ENCODE assay signal across 10 cellular contexts in the genomic region with DNA sequence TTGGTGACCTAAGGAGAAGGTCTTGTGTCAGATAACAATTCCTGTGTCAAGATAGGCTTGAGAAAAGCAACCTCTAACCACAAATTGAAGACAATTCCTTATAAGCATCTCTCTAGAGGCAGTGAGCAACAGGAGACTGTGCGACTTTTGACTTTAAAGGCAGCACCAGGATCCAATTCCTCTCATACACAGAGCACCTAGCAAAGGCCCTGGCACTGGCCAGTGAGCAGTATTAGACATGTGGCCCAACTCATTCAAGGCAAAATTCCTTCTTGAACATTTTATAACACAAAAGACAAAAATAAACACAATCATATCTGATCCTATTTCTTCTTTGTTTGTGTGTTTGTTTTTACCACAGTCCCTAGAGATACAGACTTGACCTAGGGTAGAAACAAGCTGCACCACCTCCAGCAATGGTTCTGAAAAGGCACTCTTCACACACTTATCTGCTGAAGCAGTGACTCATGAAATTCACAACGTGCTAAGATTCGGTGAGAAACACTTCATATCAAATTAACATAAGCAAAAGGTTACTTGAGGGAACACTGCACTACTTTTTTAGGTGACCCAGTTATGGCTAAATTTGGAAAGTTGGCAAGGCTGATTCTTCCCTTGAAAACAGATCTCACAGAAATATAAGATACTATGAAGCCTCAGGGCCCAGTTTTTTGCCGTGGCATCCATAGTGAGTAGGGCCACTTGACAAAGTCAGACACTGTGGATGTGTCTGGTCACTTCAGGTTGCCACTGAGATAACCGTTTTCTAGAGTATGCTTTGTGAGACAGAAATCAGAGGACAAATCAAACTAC.
"Had no signal": no experiment of that assay in that cellular context is flagged by ENCODE, and none has a peak within 500 bp of the region (broad histone marks: within the 10 kb centered on the region; RNA-seq: fewer than 3 reads in every experiment).

No MANE protein-coding gene starts in this region.

- H3K9me3 ChIP-seq: suprapubic skin had no signal

- H3K27me3 ChIP-seq: brain microvascular endothelial cell, suprapubic skin had no signal

- H3K4me3 ChIP-seq: suprapubic skin had no signal

- DNase-seq: activated T-cell treated with anti-CD3 and anti-CD28 coated beads, Interleukin-2, amount 50 U/mL, for 1 hour; brain microvascular endothelial cell; immature natural killer cell; left colon; mesenchymal stem cell; nephron progenitor cell; stimulated activated CD4-positive, alpha-beta T cell treated with anti-CD3 and anti-CD28 coated beads, Interleukin-2, amount 100 ng/mL, for 24 hours; stimulated activated naive CD8-positive, alpha-beta T cell treated with anti-CD3 and anti-CD28 coated beads, Interleukin-15, Interleukin-2, amounts not matched to agents 100 U/mL and 50 U/mL, for 24 hours had no signal

- H3K36me3 ChIP-seq: brain microvascular endothelial cell, suprapubic skin had no signal

- H3K27ac ChIP-seq: brain microvascular endothelial cell, suprapubic skin had no signal

- ATAC-seq: activated CD4-positive, CD25-positive, alpha-beta regulatory T cell treated with anti-CD3 and anti-CD28 coated beads, Interleukin-2, amount 50 U/mL, for 24 hours; left colon; stimulated activated naive CD8-positive, alpha-beta T cell treated with anti-CD3 and anti-CD28 coated beads, Interleukin-15, Interleukin-2, amounts not matched to agents 100 U/mL and 50 U/mL, for 24 hours had no signal
